1 cellular context compared by ENCODE assay signal in the genomic region with DNA sequence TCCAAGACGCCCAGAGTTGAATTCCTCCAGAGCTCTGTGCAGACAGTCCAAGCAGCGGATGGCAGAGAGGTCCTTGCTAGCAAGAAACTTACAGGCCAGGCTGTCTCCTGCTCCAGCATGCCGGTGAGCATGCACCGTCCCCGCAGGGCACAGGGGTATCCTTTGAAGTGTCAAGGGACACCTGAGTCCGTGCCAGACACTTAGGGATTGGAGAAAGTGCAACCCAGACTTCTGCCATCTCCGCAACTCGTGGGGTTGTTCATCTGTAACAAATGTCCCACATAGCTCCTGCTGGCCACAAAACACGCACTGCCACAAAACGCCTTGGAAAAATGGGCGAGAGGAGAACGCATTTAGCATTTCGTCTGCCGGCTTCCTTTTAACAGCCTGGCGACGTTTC.
TF ChIP-seq lines count a peak whose summit lies in the region.

No MANE protein-coding gene starts in this region.

TF ChIP-seq in endothelial cell of umbilical vein, 7 proteins besides CTCF, POLR2A, EP300 and RAD21:
- TF ChIP-seq MAX (IDR thresholded peaks at IDR 0.05; ENCODE audit: insufficient read depth, insufficient read length): no peak
- no peak for TF ChIP-seq GATA2 (IDR thresholded peaks at IDR 0.05; ENCODE audit: insufficient read depth, insufficient read length, low read depth, low read length)
- no peak for TF ChIP-seq EZH2 (IDR thresholded peaks at IDR 0.05; ENCODE audit: borderline replicate concordance, low read depth, low read length, severe bottlenecking)
- no peak for TF ChIP-seq MYC (IDR thresholded peaks at IDR 0.05; ENCODE audit: low read depth, low read length)
- no peak for TF ChIP-seq POLR2AphosphoS5 (IDR thresholded peaks at IDR 0.05; ENCODE audit: insufficient read depth, low read depth, low read length)
- TF ChIP-seq FOS (IDR thresholded peaks at IDR 0.05; ENCODE audit: borderline replicate concordance, insufficient read depth, low read length): no peak
- TF ChIP-seq JUN (IDR thresholded peaks at IDR 0.05; ENCODE audit: borderline replicate concordance, insufficient read depth, insufficient read length, low read depth): no peak
